Comparison of ENCODE assay signal across 8 cellular contexts in genomic region chr10:43408331-43408709, GRCh38. TPM values are rescaled to one million over a fixed set of nuclear protein-coding genes. Genes with fewer than 3 reads are reported as not detected.
DNase-seq lines count a peak whose midpoint lies in the region; ATAC-seq, FAIRE-seq and TF ChIP-seq lines count a peak whose summit lies in the region.

No MANE protein-coding gene starts in this region.

- peak overlapping the region; percentile 95 for H3K4me3 Mint-ChIP-seq in osteocyte (ENCODE audit: unreplicated experiment)

- no peak overlapping the region for H3K56ac ChIP-seq in H1 (replicated peaks; ENCODE audit: insufficient read length, low read depth, low read length)

- no peak overlapping the region for H3K23ac ChIP-seq in H1 (ENCODE audit: insufficient read length)

- H3K23me2 ChIP-seq in H1 (ENCODE audit: low read depth, low read length) = peaks cover 9% of the 10 kb centered on the region; the same call in 1 of the 2 replicates

- no peaks in the 10 kb centered on the region for H3K27me3 Mint-ChIP-seq in osteocyte (ENCODE audit: unreplicated experiment)

- ATAC-seq in GM19438 (IDR thresholded peaks at IDR 0.05; ENCODE audit: low read depth, unreplicated experiment) = peak; percentile 1

- no peak overlapping the region for H2AFZ ChIP-seq in MM.1S (ENCODE audit: low read length)
- H2AFZ ChIP-seq in H1 (ENCODE audit: low read length) = no peak overlapping the region

- H3K27ac Mint-ChIP-seq in osteocyte (ENCODE audit: unreplicated experiment) = peak overlapping the region; percentile 99

- no peak overlapping the region; the same call in 1 of the 2 replicates for H2AK5ac ChIP-seq in H1 (ENCODE audit: low read depth, low read length)

- H3K9me3 ChIP-seq in MM.1S (replicated peaks; ENCODE audit: insufficient read depth, low read length) (no peaks in the 10 kb centered on the region), H1 (ENCODE audit: insufficient read depth in 2 of 2, low read depth in 1 of 2, low read length in 1 of 2) (no peaks in the 10 kb centered on the region)

- H3K4ac ChIP-seq in H1 (replicated peaks; ENCODE audit: insufficient read length, low read depth, low read length) = no peak overlapping the region

- peak overlapping the region; percentile 60 for H3K18ac ChIP-seq in H1 (ENCODE audit: extremely low read depth, low read length)

- H3K27me3 ChIP-seq in MM.1S (replicated peaks; ENCODE audit: insufficient read depth, low read length) (no peaks in the 10 kb centered on the region), H1 (replicated peaks in 1 of 4; ENCODE audit: control insufficient read depth in 3 of 4, extremely low read depth in 1 of 4, insufficient read depth in 3 of 4, low read length in 3 of 4) (no peaks in the 10 kb centered on the region)

- H3K4me1 ChIP-seq in MM.1S (ENCODE audit: low read length) = peaks cover 13% of the 10 kb centered on the region
- H3K4me1 ChIP-seq in H1 (replicated peaks in 1 of 4; ENCODE audit: control insufficient read depth in 3 of 4, insufficient read depth in 4 of 4, low read length in 3 of 4) = peaks cover 0 to 9% (median 1%) of the 10 kb centered on the region in 4 experiments; a peak in 5 of 7 replicates

- TF ChIP-seq EP300 in H1 (IDR thresholded peaks at IDR 0.05; ENCODE audit: borderline replicate concordance in 1 of 2, low read depth in 2 of 2, low read length in 2 of 2) = no peak

- no peak overlapping the region for H3K14ac ChIP-seq in H1 (ENCODE audit: insufficient read length)

- peak overlapping the region; percentile 75; the same call in 1 of the 2 replicates for H2BK12ac ChIP-seq in H1 (ENCODE audit: low read depth, low read length)

- no peak overlapping the region for H4K5ac ChIP-seq in H1 (ENCODE audit: insufficient read length, low read depth, low read length)

- H3K9ac ChIP-seq in MM.1S (ENCODE audit: low read length) (peak overlapping the region; percentile 100), H1 (replicated peaks in 1 of 4; ENCODE audit: extremely low read depth in 1 of 4, low read depth in 3 of 4, low read length in 3 of 4) (peak overlapping the region; percentile 52 to 90 (median 86))

- 7% methylated on average over 6 of the region's 31 CpGs; no CpG with 5 or more reads in 1 of the 2 experiments for WGBS in H1 (ENCODE audit: extremely low coverage in 1 of 2, insufficient coverage in 1 of 2, insufficient read length in 1 of 2, insufficient replicate concordance in 2 of 2, low coverage in 1 of 2, low lambda C conversion rate in 2 of 2, missing lambda C conversion rate in 1 of 2), 2 experiments

- H2BK15ac ChIP-seq in H1 (ENCODE audit: low read length) = no peak overlapping the region

- DNase-seq in MM.1S = no peak
- no peak for DNase-seq in H1 (ENCODE audit: low read depth in 1 of 2, low spot score in 2 of 2)
- no peak for DNase-seq in osteocyte (ENCODE audit: extremely low spot score, unreplicated experiment)
- no peak for DNase-seq in NCI-H1436 treated with DMSO at 0.1 percent for 48 hours (lab: John Stamatoyannopoulos, UW)
- DNase-seq in NCI-H774 (lab: John Stamatoyannopoulos, UW) = no peak
- no peak for DNase-seq in NOMO-1 (lab: John Stamatoyannopoulos, UW; ENCODE audit: unreplicated experiment in 2 of 2)
- DNase-seq in GM10266 (ENCODE audit: extremely low spot score) = no peak

- no peaks in the 10 kb centered on the region for H3K79me1 ChIP-seq in H1 (ENCODE audit: low read depth, low read length)

- H3K36me3 ChIP-seq in MM.1S (replicated peaks; ENCODE audit: insufficient read depth, low read length) (no peaks in the 10 kb centered on the region), H1 (ENCODE audit: control insufficient read depth in 2 of 4, insufficient read depth in 4 of 4, low read length in 3 of 4) (no peaks in the 10 kb centered on the region; a peak in 1 of 8 replicates)

- H3K4me2 ChIP-seq in MM.1S (ENCODE audit: low read depth, low read length) (peak overlapping the region; percentile 88), H1 (ENCODE audit: insufficient read depth in 1 of 2, low read depth in 2 of 2, low read length in 2 of 2) (peak overlapping the region; percentile 80 to 87)

- H3K4me3 ChIP-seq in MM.1S (ENCODE audit: low read length) (peak overlapping the region; percentile 91), H1 (ENCODE audit: extremely low read depth in 1 of 4, insufficient read depth in 2 of 4, low read depth in 3 of 4, low read length in 4 of 4) (peak overlapping the region; percentile 61 to 97 (median 89))

- peaks cover 1% of the 10 kb centered on the region for H3K36me3 Mint-ChIP-seq in osteocyte (ENCODE audit: unreplicated experiment)

- H3K27ac ChIP-seq in MM.1S (ENCODE audit: low read length) (peak overlapping the region; percentile 100), H1 (ENCODE audit: low read depth, low read length) (peak overlapping the region; percentile 99)

- POLR2A ChIA-PET in H1 (lab: Charles Lee; ENCODE audit: partially characterized antibody) = interaction anchor here (0.6 to 3.9 kb wide), 19 partner anchors 11 to 653 kb away, joined by 3 to 104 read pairs (median 6); partner anchors contain the start of gene ZNF487

- no peak for FAIRE-seq in H1 (lab: Jason Lieb, UNC)

- TF ChIP-seq CTCF in MM.1S (IDR thresholded peaks at IDR 0.05; ENCODE audit: low read length) (no peak), H1 (IDR thresholded peaks at IDR 0.05; ENCODE audit: control extremely low read depth in 1 of 3, insufficient read depth in 1 of 3, low read depth in 1 of 3, low read length in 3 of 3) (no peak), osteocyte (IDR thresholded peaks at IDR 0.05) (no peak), GM10266 (IDR thresholded peaks at IDR 0.05; ENCODE audit: control insufficient read depth, insufficient read depth, low read depth, missing control alignments) (no peak)

- peak overlapping the region; percentile 96; the same call in 1 of the 2 replicates for H4K8ac ChIP-seq in H1 (ENCODE audit: extremely low read depth, insufficient read depth, low read length)

- CTCF ChIA-PET in H1 (lab: Charles Lee; ENCODE audit: partially characterized antibody) = interaction anchor here (0.8 to 1.8 kb wide), 4 partner anchors 12 to 240 kb away, joined by 3 to 6 read pairs (median 4); partner anchors contain the start of gene ZNF32

- H3K4me1 Mint-ChIP-seq in osteocyte (ENCODE audit: unreplicated experiment) = peaks cover 37% of the 10 kb centered on the region

- H2BK5ac ChIP-seq in H1 (ENCODE audit: low read depth, low read length) = peak overlapping the region; percentile 93

- H4K20me1 ChIP-seq in MM.1S (ENCODE audit: insufficient read depth, low read length) (peaks cover 18% of the 10 kb centered on the region), H1 (replicated peaks in 1 of 2; ENCODE audit: control insufficient read depth in 1 of 2, insufficient read depth in 2 of 2, low read length in 2 of 2) (peaks cover 9 to 12% of the 10 kb centered on the region in 2 experiments)

- peaks cover 56% of the 10 kb centered on the region for H3K79me2 ChIP-seq in MM.1S (ENCODE audit: low read length)
- peaks cover 44 to 51% of the 10 kb centered on the region in 2 experiments for H3K79me2 ChIP-seq in H1 (ENCODE audit: control insufficient read depth in 1 of 2, insufficient read depth in 2 of 2, low read length in 2 of 2)

- no peaks in the 10 kb centered on the region for H3K9me3 Mint-ChIP-seq in osteocyte (ENCODE audit: unreplicated experiment)

- no peaks in the 10 kb centered on the region for H3K9me2 ChIP-seq in MM.1S (replicated peaks; ENCODE audit: insufficient read depth, low read length)

- no peak for TF ChIP-seq RAD21 in H1 (IDR thresholded peaks at IDR 0.05 in 1 of 2, conservative IDR thresholded peaks at IDR 0.05 in 1 of 2; ENCODE audit: low read depth in 2 of 2, low read length in 2 of 2)

- no peak overlapping the region for H2BK20ac ChIP-seq in H1 (ENCODE audit: low read length)

- no peak for TF ChIP-seq POLR2A in H1 (IDR thresholded peaks at IDR 0.05; ENCODE audit: control extremely low read depth in 1 of 2, low read depth in 2 of 2, low read length in 2 of 2)

- no peak overlapping the region for H2BK120ac ChIP-seq in H1 (replicated peaks; ENCODE audit: low read depth, low read length)

- peak overlapping the region; percentile 74 for H4K91ac ChIP-seq in H1 (replicated peaks; ENCODE audit: insufficient read length, low read length)

- H3F3A ChIP-seq in MM.1S (ENCODE audit: insufficient read depth, low read length) = peaks cover 52% of the 10 kb centered on the region

TF ChIP-seq in H1, 55 proteins besides CTCF, POLR2A, EP300 and RAD21 (continues in another document):
- TF ChIP-seq TAF7 (optimal IDR thresholded peaks at IDR 0.05; ENCODE audit: borderline replicate concordance, low read depth, low read length) (no peak), CREB1 (IDR thresholded peaks at IDR 0.05) (no peak)

RNA-seq across cellular contexts. Expression of gene HNRNPF, which starts 0.7 kb away (rescaled TPM):
- 389 and 397 TPM in 2 replicates for total RNA-seq in H1 (2021; fragmentation: NEBNext Ultra II Directional; extraction: Animal tissue kit (Norgen Biotek cat#: 25700))
- 208 and 209 TPM in 2 replicates for polyA plus RNA-seq in H1 (2011; rRNA removed)
- polyA plus RNA-seq in H1 (2011; cell fraction: cytosol; rRNA removed) = 285 TPM
- 199 TPM for polyA plus RNA-seq in H1 (2011; cell fraction: nucleus; rRNA removed)
- polyA plus RNA-seq in H1 (2012, experiment 1 of 2) = 322 to 369 TPM (median 332 TPM) in 4 replicates
- polyA plus RNA-seq in H1 (2012, experiment 2 of 2) = 154 TPM
- 167 TPM for polyA plus RNA-seq in H1 (2013, experiment 1 of 2)
- polyA plus RNA-seq in H1 (2013, experiment 2 of 2) = 175 TPM
- 303 and 334 TPM in 2 replicates for polyA minus RNA-seq in H1 (2011; rRNA and poly(A)+ RNA removed)
- 147 TPM for polyA minus RNA-seq in H1 (2011; cell fraction: cytosol; rRNA and poly(A)+ RNA removed)
- 101 TPM for polyA minus RNA-seq in H1 (2011; cell fraction: nucleus; rRNA and poly(A)+ RNA removed)
- 189 and 200 TPM in 2 replicates for total RNA-seq in osteocyte

RNA-seq across cellular contexts. Expression of gene ZNF487, which starts 28.6 kb away (rescaled TPM):
- 1.9 TPM in 2 replicates for total RNA-seq in H1 (2021; fragmentation: NEBNext Ultra II Directional; extraction: Animal tissue kit (Norgen Biotek cat#: 25700))
- 1.9 and 2.5 TPM in 2 replicates for polyA plus RNA-seq in H1 (2011; rRNA removed)
- 1.8 TPM for polyA plus RNA-seq in H1 (2011; cell fraction: cytosol; rRNA removed)
- 2.7 TPM for polyA plus RNA-seq in H1 (2011; cell fraction: nucleus; rRNA removed)
- polyA plus RNA-seq in H1 (2012, experiment 1 of 2) = 0.97 to 1.6 TPM (median 1.3 TPM) in 4 replicates
- polyA plus RNA-seq in H1 (2012, experiment 2 of 2) = 1.8 TPM
- 1.6 TPM for polyA plus RNA-seq in H1 (2013, experiment 1 of 2)
- 1.4 TPM for polyA plus RNA-seq in H1 (2013, experiment 2 of 2)
- polyA minus RNA-seq in H1 (2011; rRNA and poly(A)+ RNA removed) = 0.57 and 3.0 TPM in 2 replicates
- not detected for polyA minus RNA-seq in H1 (2011; cell fraction: cytosol; rRNA and poly(A)+ RNA removed)
- 3.3 TPM for polyA minus RNA-seq in H1 (2011; cell fraction: nucleus; rRNA and poly(A)+ RNA removed)
- total RNA-seq in osteocyte = 3.6 and 6.3 TPM in 2 replicates

RNA-seq across cellular contexts. Expression of gene FXYD4, which starts 36.9 kb away (rescaled TPM):
- not detected in 2 replicates for total RNA-seq in H1 (2021; fragmentation: NEBNext Ultra II Directional; extraction: Animal tissue kit (Norgen Biotek cat#: 25700))
- not detected in 2 replicates for polyA plus RNA-seq in H1 (2011; rRNA removed)
- not detected for polyA plus RNA-seq in H1 (2011; cell fraction: cytosol; rRNA removed)
- polyA plus RNA-seq in H1 (2011; cell fraction: nucleus; rRNA removed) = not detected
- not detected in 4 replicates for polyA plus RNA-seq in H1 (2012, experiment 1 of 2)
- not detected for polyA plus RNA-seq in H1 (2012, experiment 2 of 2)
- polyA plus RNA-seq in H1 (2013, experiment 1 of 2) = not detected
- polyA plus RNA-seq in H1 (2013, experiment 2 of 2) = not detected
- polyA minus RNA-seq in H1 (2011; rRNA and poly(A)+ RNA removed) = not detected in 2 replicates
- not detected for polyA minus RNA-seq in H1 (2011; cell fraction: cytosol; rRNA and poly(A)+ RNA removed)
- not detected for polyA minus RNA-seq in H1 (2011; cell fraction: nucleus; rRNA and poly(A)+ RNA removed)
- total RNA-seq in osteocyte = not detected in 2 replicates
